Comparison of ENCODE assay signal across 8 cellular contexts in the genomic region with DNA sequence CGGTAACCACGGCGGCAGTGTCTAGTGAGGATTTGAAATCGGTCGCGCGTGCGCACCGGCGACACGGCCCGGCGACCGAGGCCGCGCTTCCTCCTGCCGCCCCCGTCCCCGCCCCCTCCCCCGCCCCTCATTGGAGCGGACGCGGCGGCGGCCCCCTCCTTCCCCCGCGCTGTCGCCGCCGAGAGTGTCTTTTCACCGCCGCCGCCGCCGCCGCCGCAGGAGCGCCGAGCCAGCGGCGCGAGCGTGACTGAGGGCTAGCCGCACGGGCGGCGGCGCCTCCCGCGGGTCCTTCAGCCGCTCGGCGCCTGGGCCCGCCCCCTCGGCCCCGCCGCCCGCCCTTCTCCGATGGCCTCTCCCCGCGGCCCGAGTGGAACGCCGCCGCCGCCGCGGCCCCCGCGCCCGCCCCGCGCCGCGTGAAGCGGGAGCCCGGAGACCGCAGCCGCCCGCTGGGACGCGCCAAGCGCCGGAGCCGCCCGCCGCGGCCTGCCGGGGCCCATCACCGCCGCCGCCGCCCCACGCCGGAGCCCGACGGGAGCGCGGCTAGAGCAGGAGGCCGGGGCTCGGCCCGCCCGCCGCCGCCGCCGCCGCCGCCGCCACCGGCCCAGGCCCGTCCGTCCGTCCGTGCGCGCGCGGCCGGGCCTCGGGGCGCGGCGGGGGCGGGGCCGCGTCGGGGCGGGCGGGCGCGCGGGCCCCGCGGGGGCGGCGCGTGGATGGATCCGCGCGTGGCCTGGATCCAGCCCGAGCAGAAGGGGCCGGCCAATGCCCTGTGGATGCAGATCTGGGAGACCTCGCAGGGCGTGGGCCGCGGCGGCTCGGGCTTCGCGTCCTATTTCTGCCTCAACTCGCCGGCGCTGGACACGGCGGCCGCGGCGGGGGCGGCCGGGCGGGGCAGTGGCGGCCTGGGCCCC. TPM values are rescaled to one million over a fixed set of nuclear protein-coding genes. Genes with fewer than 3 reads are reported as not detected.
DNase-seq lines count a peak whose midpoint lies in the region; ATAC-seq and TF ChIP-seq lines count a peak whose summit lies in the region.

A gene (plus strand): TSS at position 159 of the 908 bp plus-strand sequence. CDS start 552 bp downstream, at position 711.

- ATAC-seq in GM19395 (IDR thresholded peaks at IDR 0.05; ENCODE audit: unreplicated experiment): no peak

- peaks cover 32% of the 10 kb centered on the region for H3K36me3 Mint-ChIP-seq in activated T-helper 2 cell treated with anti-CD3 and anti-CD28 coated beads, Interferon-gamma antibody, Interleukin-2, Interleukin-4, amounts not matched to agents 10 μg/mL and 5 μg/mL and 100 μg/mL, durations not matched to agents 14 hours and 24 hours and 36 hours (ENCODE audit: low read depth)

- peak within 1 kb of the TSS; percentile 93 for H2AFZ ChIP-seq in osteoblast (ENCODE audit: low read length)

- H3K36me3 ChIP-seq in osteoblast (ENCODE audit: insufficient read depth, low read length): no peaks in the 10 kb centered on the region

- H3K4me2 ChIP-seq in osteoblast (ENCODE audit: insufficient read depth, low read length): peak within 1 kb of the TSS; percentile 94

- intact Hi-C loops in activated T-helper 2 cell treated with anti-CD3 and anti-CD28 coated beads, Interferon-gamma antibody, Interleukin-2, Interleukin-4, amounts not matched to agents 10 μg/mL and 5 μg/mL and 100 μg/mL, durations not matched to agents 14 hours and 24 hours and 36 hours (cut with micrococcal nuclease): loop anchor here (1.0 to 2.0 kb wide), 5 partner anchors 23 to 1291 kb away; a partner anchor contains a TSS

- no peaks in the 10 kb centered on the region for H3K27me3 ChIP-seq in osteoblast (ENCODE audit: insufficient read depth, low read length)

- peaks cover 38% of the 10 kb centered on the region for H3K4me1 Mint-ChIP-seq in activated T-helper 2 cell treated with anti-CD3 and anti-CD28 coated beads, Interferon-gamma antibody, Interleukin-2, Interleukin-4, amounts not matched to agents 10 μg/mL and 5 μg/mL and 100 μg/mL, durations not matched to agents 14 hours and 24 hours and 36 hours (ENCODE audit: low read depth)

- peak within 1 kb of the TSS; percentile 86 for H3K4me3 Mint-ChIP-seq in activated T-helper 2 cell treated with anti-CD3 and anti-CD28 coated beads, Interferon-gamma antibody, Interleukin-2, Interleukin-4, amounts not matched to agents 10 μg/mL and 5 μg/mL and 100 μg/mL, durations not matched to agents 14 hours and 24 hours and 36 hours (ENCODE audit: low read depth)

- peaks cover 39% of the 10 kb centered on the region for H4K20me1 ChIP-seq in osteoblast (ENCODE audit: insufficient read depth, low read length)

- peaks cover 22% of the 10 kb centered on the region for H3K4me1 ChIP-seq in osteoblast (ENCODE audit: insufficient read depth, low read length)

- H3K27ac Mint-ChIP-seq in activated T-helper 2 cell treated with anti-CD3 and anti-CD28 coated beads, Interferon-gamma antibody, Interleukin-2, Interleukin-4, amounts not matched to agents 10 μg/mL and 5 μg/mL and 100 μg/mL, durations not matched to agents 14 hours and 24 hours and 36 hours: peak within 1 kb of the TSS; percentile 93

- no peaks in the 10 kb centered on the region for H3K9me3 Mint-ChIP-seq in activated T-helper 2 cell treated with anti-CD3 and anti-CD28 coated beads, Interferon-gamma antibody, Interleukin-2, Interleukin-4, amounts not matched to agents 10 μg/mL and 5 μg/mL and 100 μg/mL, durations not matched to agents 14 hours and 24 hours and 36 hours

- peaks cover 45% of the 10 kb centered on the region for H3K79me2 ChIP-seq in osteoblast (ENCODE audit: insufficient read depth, low read length)

- H3K4me3 ChIP-seq in osteoblast (ENCODE audit: insufficient read depth, low read length): peak within 1 kb of the TSS; percentile 88

- H3K27ac ChIP-seq in C4-2B (peak within 1 kb of the TSS; percentile 95), osteoblast (ENCODE audit: low read depth, low read length) (peak within 1 kb of the TSS; percentile 89)

- no peaks in the 10 kb centered on the region for H3K9me3 ChIP-seq in osteoblast (ENCODE audit: low read depth, low read length)

- DNase-seq in GM19238 (ENCODE audit: insufficient read length, low spot score): peak; percentile 41
- DNase-seq in HT1080 (ENCODE audit: low read depth): no peak
- no peak for DNase-seq in activated T-helper 2 cell treated with anti-CD3 and anti-CD28 coated beads, Interferon-gamma antibody, Interleukin-2, Interleukin-4, amounts not matched to agents 10 μg/mL and 5 μg/mL and 100 μg/mL, durations not matched to agents 14 hours and 24 hours and 36 hours (ENCODE audit: low spot score)
- peak; percentile 33 for DNase-seq in glomerular visceral epithelial cell (ENCODE audit: extremely low spot score)
- peak; percentile 99 for DNase-seq in osteoblast (ENCODE audit: insufficient read length, low spot score, missing footprints)
- no peak for DNase-seq in UCSD-AML1 (lab: John Stamatoyannopoulos, UW; ENCODE audit: unreplicated experiment)

- TF ChIP-seq CTCF in C4-2B (conservative IDR thresholded peaks at IDR 0.05) (no peak), osteoblast (IDR thresholded peaks at IDR 0.05; ENCODE audit: extremely low read depth, low read depth, low read length) (no peak)

- no peaks in the 10 kb centered on the region for H3K27me3 Mint-ChIP-seq in activated T-helper 2 cell treated with anti-CD3 and anti-CD28 coated beads, Interferon-gamma antibody, Interleukin-2, Interleukin-4, amounts not matched to agents 10 μg/mL and 5 μg/mL and 100 μg/mL, durations not matched to agents 14 hours and 24 hours and 36 hours (ENCODE audit: low read depth)

RNA-seq across cellular contexts. Expression of the gene that starts here (rescaled TPM):
- total RNA-seq in HT1080 (2014; rRNA removed; shearing (Covaris generic)): 16.5 and 23.0 TPM in 2 replicates
- polyA plus RNA-seq in HT1080 (2015; cell fraction: cytosol; rRNA removed): 22.0 and 26.9 TPM in 2 replicates
- 61.4 and 71.2 TPM in 2 replicates for polyA plus RNA-seq in HT1080 (2015; cell fraction: nucleus; rRNA removed)
- 39.4 and 40.1 TPM in 2 replicates for total RNA-seq in activated T-helper 2 cell treated with anti-CD3 and anti-CD28 coated beads, Interferon-gamma antibody, Interleukin-2, Interleukin-4, amounts not matched to agents 10 μg/mL and 5 μg/mL and 100 μg/mL, durations not matched to agents 14 hours and 24 hours and 36 hours
- 16.5 and 21.4 TPM in 2 replicates for total RNA-seq in osteoblast

Comparison
In these comparisons a context has a peak if more than half of its experiments do, and no peak if none do; other contexts are left out.
1. DNase-seq: peak in GM19238 (single experiment), glomerular visceral epithelial cell (single experiment) and osteoblast (single experiment); none in HT1080 (single experiment), activated T-helper 2 cell treated with anti-CD3 and anti-CD28 coated beads, Interferon-gamma antibody, Interleukin-2, Interleukin-4, amounts not matched to agents 10 μg/mL and 5 μg/mL and 100 μg/mL, durations not matched to agents 14 hours and 24 hours and 36 hours (single experiment) and UCSD-AML1 (single experiment).